ENCODE assay signal across 8 cellular contexts in the genomic region with DNA sequence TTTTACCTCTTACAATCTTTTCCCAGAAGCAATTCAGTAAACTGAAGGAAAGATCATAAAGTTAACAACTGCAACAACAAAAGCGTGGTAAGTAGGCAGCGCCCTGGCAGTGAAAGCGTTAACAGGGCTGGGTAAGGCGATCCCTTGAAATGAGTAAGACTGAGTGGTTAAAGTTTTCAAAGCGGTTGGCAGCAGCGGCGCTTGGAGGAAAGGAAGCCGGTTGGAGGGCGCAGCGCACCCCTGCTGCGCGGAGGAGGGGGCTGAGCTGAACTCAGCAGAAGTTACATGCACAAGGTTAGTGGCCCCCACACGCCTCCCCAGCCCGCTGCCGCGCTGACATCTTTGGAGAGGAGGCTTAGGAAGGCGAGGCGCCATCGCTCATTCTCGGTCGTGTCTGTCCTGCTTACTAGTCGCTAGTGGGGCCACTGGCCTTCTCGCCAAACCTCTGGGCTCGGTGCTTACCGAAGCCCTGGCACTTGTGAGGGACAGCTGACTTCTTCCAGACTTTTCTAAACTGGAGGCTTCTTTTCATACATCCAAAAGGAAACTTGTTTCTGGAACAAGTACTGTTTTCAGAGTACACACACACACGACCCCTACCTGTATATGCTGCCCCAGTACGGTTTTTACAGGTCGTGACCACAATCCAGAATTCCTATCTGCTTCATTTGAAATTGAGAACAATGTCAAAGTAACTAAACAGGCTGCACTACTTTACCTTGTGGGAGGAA. TPM values are rescaled to one million over a fixed set of nuclear protein-coding genes. Genes with fewer than 3 reads are reported as not detected.
DNase-seq lines count a peak whose midpoint lies in the region; ATAC-seq and TF ChIP-seq lines count a peak whose summit lies in the region.

TSS of gene SH3RF2 (plus strand) at position 178 of the 731 bp plus-strand sequence. CDS start 1,351 bp downstream, outside the sequence.

- H3K27me3 Mint-ChIP-seq in T-helper 17 cell = peaks cover 80% of the 10 kb centered on the region

- peaks cover 10% of the 10 kb centered on the region for H3K4me1 Mint-ChIP-seq in T-helper 17 cell

- DNase-seq in activated naive CD4-positive, alpha-beta T cell treated with Interleukin-2 at 50 U/mL for 16 hours = peak; percentile 17
- no peak for DNase-seq in activated naive CD4-positive, alpha-beta T cell treated with anti-CD3 and anti-CD28 coated beads, Interleukin-2, amount 50 U/mL, for 16 hours
- DNase-seq in T-helper 17 cell (peak in 1 of 3 donors; percentile 13), epithelial cell of prostate (ENCODE audit: low read depth, low spot score) (peak; percentile 22), upper lobe of right lung (peak; percentile 70), pons (ENCODE audit: low spot score) (no peak), NCI-H1092 (lab: John Stamatoyannopoulos, UW) (no peak)

- no peak within 1 kb of the TSS for H3K27ac Mint-ChIP-seq in T-helper 17 cell

- H3K27ac ChIP-seq in epithelial cell of prostate = peak within 1 kb of the TSS; percentile 84
- peak within 1 kb of the TSS; percentile 6 for H3K27ac ChIP-seq in upper lobe of right lung

- TF ChIP-seq CTCF in upper lobe of right lung (IDR thresholded peaks at IDR 0.05) = no peak

- H3K36me3 ChIP-seq in mucosa of stomach (ENCODE audit: control insufficient read depth, insufficient read depth, low read length) (no peaks in the 10 kb centered on the region), upper lobe of right lung (no peaks in the 10 kb centered on the region)

- peak within 1 kb of the TSS; percentile 36 for H3K4me3 ChIP-seq in mucosa of stomach (ENCODE audit: low read length)
- peak within 1 kb of the TSS; percentile 45 for H3K4me3 ChIP-seq in upper lobe of right lung

- ATAC-seq in T-helper 17 cell (no peak), upper lobe of right lung (peak; percentile 85)

- H3K9ac ChIP-seq in mucosa of stomach (ENCODE audit: low read length) = peak within 1 kb of the TSS; percentile 82

- H3K27me3 ChIP-seq in mucosa of stomach (ENCODE audit: control insufficient read depth, insufficient read depth, low read length) (no peaks in the 10 kb centered on the region), upper lobe of right lung (peaks cover 4% of the 10 kb centered on the region)

- H3K4me3 Mint-ChIP-seq in T-helper 17 cell = peak within 1 kb of the TSS; percentile 59

- intact Hi-C loops in upper lobe of right lung (cut with DNase I) = no loop called here

- H3K36me3 Mint-ChIP-seq in T-helper 17 cell (ENCODE audit: low read depth) = no peaks in the 10 kb centered on the region

- H3K4me1 ChIP-seq in mucosa of stomach (ENCODE audit: control insufficient read depth, insufficient read depth, low read length) (peaks cover 19% of the 10 kb centered on the region), upper lobe of right lung (peaks cover 9% of the 10 kb centered on the region)

- H3K9me3 ChIP-seq in T-helper 17 cell (ENCODE audit: control insufficient read depth, low read length, poor library complexity, severe bottlenecking) (no peaks in the 10 kb centered on the region), mucosa of stomach (ENCODE audit: control insufficient read depth, low read length) (no peaks in the 10 kb centered on the region), upper lobe of right lung (no peaks in the 10 kb centered on the region)

RNA-seq across cellular contexts. Expression of gene SH3RF2, which starts in this region (rescaled TPM):
- total RNA-seq in T-helper 17 cell (under 1 TPM in 1 of 2 donors, not detected in 1; 0.60 TPM), upper lobe of right lung (12.4 TPM)

Comparison
In these comparisons a context has a peak if more than half of its experiments do, and no peak if none do; other contexts are left out.
1. DNase-seq: peak in activated naive CD4-positive, alpha-beta T cell treated with Interleukin-2 at 50 U/mL for 16 hours (single experiment), epithelial cell of prostate (single experiment) and upper lobe of right lung (single experiment); none in activated naive CD4-positive, alpha-beta T cell treated with anti-CD3 and anti-CD28 coated beads, Interleukin-2, amount 50 U/mL, for 16 hours (single experiment), pons (single experiment) and NCI-H1092 (single experiment).